ENCODE assay signal across 8 cellular contexts in the genomic region with DNA sequence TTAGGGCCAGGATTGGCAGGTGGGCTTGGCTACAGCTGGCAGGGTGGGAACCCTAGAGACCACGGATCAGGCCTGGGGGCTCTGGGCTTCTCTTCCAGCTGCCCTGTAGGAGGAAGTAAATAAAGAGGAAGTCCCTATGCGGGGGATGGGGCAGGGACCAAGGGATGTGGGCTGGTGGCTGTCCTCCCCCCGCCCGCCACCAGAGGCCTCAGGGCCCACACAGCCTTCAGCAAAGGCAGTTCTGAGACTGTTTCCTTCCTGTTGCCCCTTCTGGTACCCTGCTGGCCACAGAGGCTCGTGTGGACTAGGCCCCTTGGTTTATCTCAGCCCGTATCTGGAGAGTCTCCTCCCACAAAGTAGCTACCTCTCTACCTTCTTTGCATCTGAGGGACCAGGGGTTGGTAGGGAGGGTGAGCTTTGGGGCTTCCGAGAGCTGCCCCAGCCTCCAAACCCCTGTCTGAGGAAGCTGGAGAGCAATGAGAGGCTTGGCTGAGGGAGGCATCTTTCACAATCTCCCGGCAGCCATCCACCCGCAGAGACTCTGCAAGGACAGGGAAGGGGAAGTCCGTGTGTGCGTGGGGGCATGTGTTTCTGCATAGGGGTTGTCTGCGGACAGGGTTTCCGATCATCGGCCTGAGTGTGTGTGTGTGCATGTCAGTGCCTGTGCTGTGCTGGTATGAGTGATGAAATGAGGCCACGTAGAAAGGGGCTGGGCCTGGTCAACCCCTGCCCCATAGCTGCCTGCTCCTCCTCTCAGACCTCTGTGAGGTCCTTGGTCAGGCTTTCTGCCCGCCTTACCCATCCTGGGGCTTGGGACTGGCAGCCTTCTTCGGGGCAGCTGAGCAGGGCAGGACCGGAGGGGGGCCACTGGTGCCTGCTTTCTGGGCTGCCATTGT. TPM values are rescaled to one million over a fixed set of nuclear protein-coding genes. Genes with fewer than 3 reads are reported as not detected.
DNase-seq lines count a peak whose midpoint lies in the region; ATAC-seq, FAIRE-seq and TF ChIP-seq lines count a peak whose summit lies in the region.

No MANE protein-coding gene starts in this region.

- WGBS in small intestine, 3 donors = 40 to 74% (median 54%) methylated on average over 17 to 18 of the region's 18 CpGs

- peak overlapping the region; percentile 79 to 93 for H3K27ac ChIP-seq in small intestine (ENCODE audit: low read depth in 1 of 2, low read length in 1 of 2)

- H3K4me3 ChIP-seq in BE2C (ENCODE audit: low read depth, low read length) (no peak overlapping the region), small intestine (ENCODE audit: low read depth in 1 of 2, low read length in 2 of 2) (no peak overlapping the region)

- H3K36me3 ChIP-seq in BE2C (no peaks in the 10 kb centered on the region), small intestine (ENCODE audit: control insufficient read depth in 2 of 2, insufficient read depth in 2 of 2, low read length in 2 of 2) (peaks cover 0 to 16% of the 10 kb centered on the region in 2 donors)

- no peaks in the 10 kb centered on the region for H3K9me3 ChIP-seq in BE2C
- H3K9me3 ChIP-seq in small intestine (ENCODE audit: control insufficient read depth, low read depth) = no peaks in the 10 kb centered on the region

- ATAC-seq in HG03342 (IDR thresholded peaks at IDR 0.05; ENCODE audit: unreplicated experiment) = peak; percentile 53

- FAIRE-seq in small intestine (lab: Jason Lieb, UNC) = no peak

- in situ Hi-C loops in G401 (cut with HindIII; ENCODE audit: low sequenced_read_pairs) = no loop called here

- H3K4me1 ChIP-seq in BE2C (no peaks in the 10 kb centered on the region; the same call in 1 of the 2 replicates), small intestine (ENCODE audit: control insufficient read depth in 2 of 2, insufficient read depth in 1 of 2, low read depth in 1 of 2, low read length in 1 of 2) (peaks cover 0 to 5% of the 10 kb centered on the region in 2 donors)

- TF ChIP-seq POLR2A in GM19099 (IDR thresholded peaks at IDR 0.05; ENCODE audit: extremely low read depth, insufficient read length, low read depth) = peak; percentile 61

- peak; percentile 29 for TF ChIP-seq CTCF in BE2C (IDR thresholded peaks at IDR 0.05; ENCODE audit: low read depth, low read length)

- no peaks in the 10 kb centered on the region for H3K27me3 ChIP-seq in BE2C
- H3K27me3 ChIP-seq in small intestine (ENCODE audit: control insufficient read depth in 2 of 2, insufficient read depth in 2 of 2, low read length in 2 of 2) = no peaks in the 10 kb centered on the region

- DNase-seq in BE2C = peak; percentile 67
- peak; percentile 100 for DNase-seq in SKM-1 treated with dmso at 0.1 percent for 144 hours (lab: John Stamatoyannopoulos, UW; ENCODE audit: unreplicated experiment)
- DNase-seq in activated naive CD8-positive, alpha-beta T cell treated with anti-CD3 and anti-CD28 coated beads, Interleukin-2, amount 50 U/mL, for 16 hours (ENCODE audit: low read depth, low spot score) = peak; percentile 27
- peak; percentile 72 for DNase-seq in hepatic stellate cell (ENCODE audit: low spot score)
- peak; percentile 64 for DNase-seq in small intestine
- DNase-seq in G401 (ENCODE audit: low spot score) = no peak

RNA-seq across cellular contexts. Expression of gene RPS6KA1, which starts 12.5 kb away (rescaled TPM):
- polyA plus RNA-seq in BE2C (2012; ENCODE audit: insufficient read depth, insufficient read length, low read depth) = 4.7 TPM
- polyA plus RNA-seq in small intestine = 100 to 1,000 TPM in 2 of 3 donors, 10 to 100 TPM in 1; 60.9 to 223 (median 178) TPM
- 254 and 296 TPM in 2 replicates for total RNA-seq in G401 (2014; rRNA removed; shearing (Covaris generic))
